Comparison of ENCODE assay signal across 8 cellular contexts in genomic region chr9:37650873-37651768, GRCh38. TPM values are rescaled to one million over a fixed set of nuclear protein-coding genes. Genes with fewer than 3 reads are reported as not detected.
DNase-seq lines count a peak whose midpoint lies in the region; ATAC-seq, FAIRE-seq and TF ChIP-seq lines count a peak whose summit lies in the region.

A gene with protein sequence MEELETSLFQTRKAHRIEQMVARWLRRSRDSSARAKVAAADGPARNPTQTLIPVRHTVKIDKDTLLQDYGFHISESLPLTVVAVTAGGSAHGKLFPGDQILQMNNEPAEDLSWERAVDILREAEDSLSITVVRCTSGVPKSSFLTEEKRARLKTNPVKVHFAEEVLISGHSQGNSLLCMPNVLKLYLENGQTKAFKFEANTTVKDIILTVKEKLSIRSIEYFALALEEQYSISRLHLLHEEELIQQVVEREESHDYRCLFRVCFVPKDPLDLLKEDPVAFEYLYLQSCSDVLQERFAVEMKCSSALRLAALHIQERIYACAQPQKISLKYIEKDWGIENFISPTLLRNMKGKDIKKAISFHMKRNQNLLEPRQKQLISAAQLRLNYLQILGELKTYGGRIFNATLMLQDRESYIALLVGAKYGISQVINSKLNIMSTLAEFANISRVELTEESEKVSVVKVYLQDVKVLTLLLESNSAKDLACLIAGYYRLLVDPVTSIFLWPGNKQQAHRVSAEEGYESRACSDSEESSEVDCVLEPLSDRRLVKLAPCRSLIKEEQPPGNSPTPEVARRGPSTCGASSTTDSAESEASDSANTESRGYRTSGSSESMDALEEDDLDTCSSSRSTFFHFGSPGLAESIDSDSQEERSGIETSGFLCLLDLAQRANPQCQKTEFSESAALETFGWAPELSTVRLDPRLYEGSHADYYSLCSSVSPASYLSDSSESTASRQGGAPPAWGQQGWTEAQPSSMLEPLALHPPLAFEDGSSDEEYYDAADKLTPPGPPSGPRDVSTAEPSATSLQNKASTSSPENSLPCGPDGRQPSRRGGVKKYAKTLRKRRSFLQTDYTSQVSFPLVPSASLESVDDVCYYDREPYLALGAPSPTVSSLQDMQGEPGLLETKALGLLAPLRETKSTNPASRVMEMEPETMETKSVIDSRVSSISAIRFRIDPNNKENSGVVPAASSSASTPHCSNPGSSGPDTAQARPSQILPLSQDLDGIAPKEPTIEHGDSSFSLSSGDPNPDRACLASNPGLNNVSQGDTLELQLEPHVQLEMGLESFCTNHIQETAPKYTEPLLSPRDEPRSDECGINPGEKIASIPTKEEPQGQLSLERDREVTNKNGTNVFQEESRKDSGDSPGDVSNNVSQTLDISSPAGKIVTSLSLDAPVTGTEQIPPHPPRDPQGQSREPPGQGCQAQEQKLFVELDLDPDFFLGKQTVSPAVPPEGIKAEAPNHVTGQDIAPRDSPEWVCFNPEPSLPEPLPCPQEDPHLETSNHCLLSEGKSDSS (N-terminal part only) (plus strand): TSS chr9:37650954. CDS start chr9:37692642, 41,688 bp downstream.

- no peak for FAIRE-seq in small intestine (lab: Jason Lieb, UNC)

- 1 to 2% methylated on average over 17 to 69 of the region's 73 CpGs for WGBS in body of pancreas, 2 donors
- 1 to 2% (median 1%) methylated on average over 56 to 73 of the region's 73 CpGs for WGBS in small intestine, 3 donors

- H3K4me1 ChIP-seq in body of pancreas (peaks cover 10% of the 10 kb centered on the region), small intestine (ENCODE audit: control insufficient read depth in 2 of 2, insufficient read depth in 1 of 2, low read depth in 1 of 2, low read length in 1 of 2) (peaks cover 0 to 3% of the 10 kb centered on the region in 2 donors)

- intact Hi-C loops in body of pancreas (cut with DNase I): no loop called here

- H3K4me3 ChIP-seq in body of pancreas: peak within 1 kb of the TSS in 1 of 2 donors; percentile 57
- H3K4me3 ChIP-seq in iPS-18c (ENCODE audit: insufficient read depth, low read depth, low read length): peak within 1 kb of the TSS; percentile 72
- peak within 1 kb of the TSS in 1 of 2 donors; percentile 58 for H3K4me3 ChIP-seq in small intestine (ENCODE audit: low read depth in 1 of 2, low read length in 2 of 2)

- H3K27me3 ChIP-seq in body of pancreas: no peaks in the 10 kb centered on the region
- peaks cover 0 to 19% of the 10 kb centered on the region in 2 donors for H3K27me3 ChIP-seq in small intestine (ENCODE audit: control insufficient read depth in 2 of 2, insufficient read depth in 2 of 2, low read length in 2 of 2)

- H3K27ac ChIP-seq in body of pancreas: no peak within 1 kb of the TSS
- H3K27ac ChIP-seq in small intestine (ENCODE audit: low read depth in 1 of 2, low read length in 1 of 2): no peak within 1 kb of the TSS

- H3K36me3 ChIP-seq in body of pancreas (replicated peaks in 1 of 2; ENCODE audit: insufficient read depth in 1 of 2, low read depth in 2 of 2): no peaks in the 10 kb centered on the region
- H3K36me3 ChIP-seq in small intestine (ENCODE audit: control insufficient read depth in 2 of 2, insufficient read depth in 2 of 2, low read length in 2 of 2): no peaks in the 10 kb centered on the region

- no peaks in the 10 kb centered on the region for H3K9me3 ChIP-seq in body of pancreas
- peaks cover 2% of the 10 kb centered on the region for H3K9me3 ChIP-seq in iPS-18c (ENCODE audit: control insufficient read depth, insufficient read depth, low read length)
- H3K9me3 ChIP-seq in small intestine (ENCODE audit: control insufficient read depth, low read depth): no peaks in the 10 kb centered on the region

- peak; percentile 94 for ATAC-seq in GM21723 (IDR thresholded peaks at IDR 0.05; ENCODE audit: unreplicated experiment)
- ATAC-seq in body of pancreas: peak; percentile 98
- no peak for ATAC-seq in GM18870 (IDR thresholded peaks at IDR 0.05; ENCODE audit: unreplicated experiment)

- DNase-seq in Daoy (ENCODE audit: low read depth) (peak; percentile 71), LoVo (ENCODE audit: low spot score) (peak; percentile 76), T-helper 22 cell (ENCODE audit: low read depth) (peak; percentile 8), body of pancreas (peak; percentile 70 to 80 (median 76)), small intestine (peak; percentile 67)

- TF ChIP-seq POLR2A in body of pancreas (IDR thresholded peaks at IDR 0.05): no peak

- TF ChIP-seq CTCF in body of pancreas (IDR thresholded peaks at IDR 0.05): peak in 2 of 7 experiments; percentile 49 to 56

RNA-seq across cellular contexts. Expression of the gene that starts here (rescaled TPM):
- 0.03 and 0.06 TPM in 2 replicates for total RNA-seq in Daoy (2014; rRNA removed; shearing (Covaris generic))
- under 1 TPM; 0.66 to 0.78 TPM for total RNA-seq in body of pancreas
- polyA plus RNA-seq in small intestine: under 1 TPM in 1 of 3 donors, not detected in 2; 0.06 TPM

Comparison
In these comparisons a context has a peak if more than half of its experiments do, and no peak if none do; other contexts are left out.
1. Peak in DNase-seq in Daoy; RNA of the gene not detected or under 1 TPM.
2. Peak in DNase-seq and ATAC-seq in body of pancreas; RNA of the gene not detected or under 1 TPM.
3. Peak in DNase-seq in small intestine; RNA of the gene not detected or under 1 TPM.
4. DNase-seq: peak in every context shown above with its lines; median percentile 76 in LoVo; 76 in body of pancreas; 71 in Daoy; 67 in small intestine; 8 in T-helper 22 cell.